ENCODE assay signal across 26 cellular contexts in the genomic region with DNA sequence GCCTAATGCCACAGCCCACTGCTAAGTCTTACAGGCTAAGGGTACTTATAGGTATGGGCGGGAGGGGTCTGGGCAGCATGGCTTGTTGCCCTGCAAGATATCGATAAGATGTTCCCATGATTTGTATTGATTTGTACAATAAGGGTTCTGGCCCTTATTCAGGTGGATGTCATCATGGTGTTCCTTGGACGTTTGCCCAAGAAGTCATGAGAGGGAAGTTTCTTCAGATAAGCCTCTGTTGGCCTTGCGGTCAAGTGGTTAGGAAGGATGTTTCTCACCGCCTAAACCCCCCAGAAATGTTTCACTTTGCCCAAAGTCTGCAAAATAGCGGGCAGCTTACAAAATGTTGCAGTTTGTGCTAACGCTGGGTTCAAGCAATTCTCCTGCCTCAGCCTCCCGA. TPM values are rescaled to one million over a fixed set of nuclear protein-coding genes. Genes with fewer than 3 reads are reported as not detected.
DNase-seq lines count a peak whose midpoint lies in the region; ATAC-seq, FAIRE-seq and TF ChIP-seq lines count a peak whose summit lies in the region.
"Had no signal": no experiment of that assay in that cellular context is flagged by ENCODE, and none has a peak within 500 bp of the region (broad histone marks: within the 10 kb centered on the region; RNA-seq: fewer than 3 reads in every experiment).

No MANE protein-coding gene starts in this region.

- H3K9ac ChIP-seq in K562 (ENCODE audit: insufficient read depth in 1 of 2, low read depth in 2 of 2, low read length in 2 of 2), result peak overlapping the region; percentile 43 to 83; a peak in 2 of 4 replicates
- H3K9ac ChIP-seq: parathyroid adenoma had no signal

- CTCF ChIA-PET in K562 (lab: Yijun Ruan, JAX; ENCODE audit: low intra/inter-chr PET ratio), result no interaction called here
- CTCF ChIA-PET in naive thymus-derived CD4-positive, alpha-beta T cell (lab: Charles Lee), result no interaction called here

- no peak overlapping the region for H3K4me3 Mint-ChIP-seq in naive thymus-derived CD4-positive, alpha-beta T cell
- H3K4me3 Mint-ChIP-seq: activated B cell treated with CpG ODN at 0.5 μM for 24 hours, IgD-negative memory B cell, memory B cell, T-helper 17 cell had no signal

- peaks cover 17 to 44% (median 26%) of the 10 kb centered on the region in 7 donors for H3K4me1 Mint-ChIP-seq in naive thymus-derived CD4-positive, alpha-beta T cell
- H3K4me1 Mint-ChIP-seq: activated B cell treated with CpG ODN at 0.5 μM for 24 hours had no signal

- TF ChIP-seq EP300 in K562 (IDR thresholded peaks at IDR 0.05; ENCODE audit: low read length), result peak; percentile 22; the same call in 1 of the 2 replicates

- H3K9me1 ChIP-seq in K562 (ENCODE audit: control insufficient read depth, insufficient read depth, low read length), result no peaks in the 10 kb centered on the region

- no peaks in the 10 kb centered on the region for H3K9me3 Mint-ChIP-seq in naive thymus-derived CD4-positive, alpha-beta T cell
- H3K9me3 Mint-ChIP-seq: activated B cell treated with CpG ODN at 0.5 μM for 24 hours; activated T-helper 2 cell treated with anti-CD3 and anti-CD28 coated beads, Interferon-gamma antibody, Interleukin-2, Interleukin-4, amounts not matched to agents 10 μg/mL and 5 μg/mL and 100 μg/mL, durations not matched to agents 14 hours and 24 hours and 36 hours; IgD-negative memory B cell; memory B cell had no signal

- peaks cover 6% of the 10 kb centered on the region; the same call in 1 of the 2 replicates for H4K20me1 ChIP-seq in K562 (replicated peaks; ENCODE audit: control insufficient read depth, insufficient read depth, low read length)

- H3K4me1 ChIP-seq in K562 (replicated peaks in 1 of 2; ENCODE audit: control insufficient read depth in 2 of 2, insufficient read depth in 2 of 2, low read length in 2 of 2) (peaks cover 19 to 28% of the 10 kb centered on the region in 2 experiments), pancreas (no peaks in the 10 kb centered on the region), uterus (no peaks in the 10 kb centered on the region)
- no peaks in the 10 kb centered on the region for H3K4me1 ChIP-seq in naive thymus-derived CD4-positive, alpha-beta T cell (ENCODE audit: control insufficient read depth in 2 of 2, insufficient read depth in 2 of 2, low read length in 2 of 2)
- H3K4me1 ChIP-seq: parathyroid adenoma had no signal

- H3K4me3 ChIP-seq in K562 (peak overlapping the region; percentile 5; the same call in 1 of the 2 replicates), pancreas (no peak overlapping the region), uterus (no peak overlapping the region)
- H3K4me3 ChIP-seq in naive thymus-derived CD4-positive, alpha-beta T cell (ENCODE audit: low read length), result no peak overlapping the region
- H3K4me3 ChIP-seq: coronary artery, upper lobe of left lung had no signal

- H3K36me3 ChIP-seq in K562 (ENCODE audit: control insufficient read depth, insufficient read depth, low read length) (peaks cover 16% of the 10 kb centered on the region; the same call in 2 of the 3 replicates), pancreas (peaks cover 0 to 4% (median 0%) of the 10 kb centered on the region in 3 donors), uterus (no peaks in the 10 kb centered on the region)
- peaks cover 0 to 32% (median 0%) of the 10 kb centered on the region in 3 experiments for H3K36me3 ChIP-seq in naive thymus-derived CD4-positive, alpha-beta T cell (ENCODE audit: control insufficient read depth in 2 of 3, insufficient read depth in 3 of 3, low read length in 3 of 3)

- no TSS peak for BruUV-seq in K562 (replicated peaks; lab: Mats Ljungman, UMichigan)

- H2AFZ ChIP-seq in K562 (ENCODE audit: low read depth, low read length), result peak overlapping the region; percentile 58
- H2AFZ ChIP-seq: parathyroid adenoma had no signal

- intact Hi-C loops in K562 (cut with micrococcal nuclease) (no loop called here), pancreas (cut with DNase I) (no loop called here), uterus (cut with DNase I; ENCODE audit: low total_unique reads) (no loop called here)
- intact Hi-C loops in naive thymus-derived CD4-positive, alpha-beta T cell (cut with micrococcal nuclease), result no loop called here

- in situ Hi-C loops in K562 (cut with MboI), result no loop called here

- H3K36me3 Mint-ChIP-seq in naive thymus-derived CD4-positive, alpha-beta T cell, result peaks cover 7 to 26% (median 15%) of the 10 kb centered on the region in 5 donors

- H3K27me3 ChIP-seq in K562 (ENCODE audit: control insufficient read depth in 2 of 2, insufficient read depth in 2 of 2, low read length in 2 of 2), result no peaks in the 10 kb centered on the region
- H3K27me3 ChIP-seq in naive thymus-derived CD4-positive, alpha-beta T cell (ENCODE audit: control insufficient read depth in 2 of 2, insufficient read depth in 2 of 2, low read length in 2 of 2), result no peaks in the 10 kb centered on the region
- no peaks in the 10 kb centered on the region for H3K27me3 ChIP-seq in pancreas
- no peaks in the 10 kb centered on the region for H3K27me3 ChIP-seq in uterus
- H3K27me3 ChIP-seq: upper lobe of left lung had no signal

- H3K27ac ChIP-seq in K562 (ENCODE audit: extremely low read depth, low read depth, low read length) (peak overlapping the region; percentile 72), pancreas (no peak overlapping the region), uterus (no peak overlapping the region)
- no peak overlapping the region for H3K27ac ChIP-seq in naive thymus-derived CD4-positive, alpha-beta T cell (ENCODE audit: low read depth, low read length)
- H3K27ac ChIP-seq: coronary artery, parathyroid adenoma had no signal

- H3K27ac Mint-ChIP-seq in naive thymus-derived CD4-positive, alpha-beta T cell, result no peak overlapping the region
- H3K27ac Mint-ChIP-seq: activated B cell treated with CpG ODN at 0.5 μM for 24 hours; activated T-helper 2 cell treated with anti-CD3 and anti-CD28 coated beads, Interferon-gamma antibody, Interleukin-2, Interleukin-4, amounts not matched to agents 10 μg/mL and 5 μg/mL and 100 μg/mL, durations not matched to agents 14 hours and 24 hours and 36 hours; IgD-negative memory B cell; memory B cell; T-helper 17 cell had no signal

- no peak for TF ChIP-seq RAD21 in K562 (CRISPR knock-in tag; conservative IDR thresholded peaks at IDR 0.05 in 1 of 2, IDR thresholded peaks at IDR 0.05 in 1 of 2)

- peak overlapping the region; percentile 63 for H3K4me2 ChIP-seq in K562 (ENCODE audit: insufficient read depth, low read length)

- POLR2A ChIA-PET in K562 (lab: Yijun Ruan, JAX), result interaction anchor here (0.9 to 2.0 kb wide), 6 partner anchors 10 to 52 kb away, joined by 3 to 9 read pairs (median 4); no protein-coding TSS in a partner anchor
- POLR2A ChIA-PET in naive thymus-derived CD4-positive, alpha-beta T cell (lab: Charles Lee), result no interaction called here

- TF ChIP-seq CTCF in K562 (IDR thresholded peaks at IDR 0.05 in 2 of 3, conservative IDR thresholded peaks at IDR 0.05 in 1 of 3; ENCODE audit: insufficient read depth in 2 of 3, low read depth in 1 of 3, low read length in 3 of 3) (no peak), pancreas (IDR thresholded peaks at IDR 0.05) (no peak), uterus (IDR thresholded peaks at IDR 0.05) (no peak)

- DNase-seq in GF-D8 (lab: John Stamatoyannopoulos, UW), result peak; percentile 74
- peak; percentile 7 for DNase-seq in NCI-H226
- peak in 3 of 4 experiments; percentile 12 to 78 (median 35) for DNase-seq in K562 (ENCODE audit: extremely low read depth in 1 of 4, low spot score in 3 of 4)
- DNase-seq in naive thymus-derived CD4-positive, alpha-beta T cell, result no peak
- DNase-seq in SK-N-DZ (ENCODE audit: low spot score), result no peak
- no peak for DNase-seq in pancreas
- DNase-seq in uterus, result no peak
- DNase-seq: activated B cell treated with CpG ODN at 0.5 μM for 24 hours; activated CD4-positive, alpha-beta T cell treated with anti-CD3 and anti-CD28 coated beads, Interleukin-2, amount 50 U/mL, for 4 hours; activated CD8-positive, alpha-beta memory T cell treated with anti-CD3 and anti-CD28 coated beads, Interleukin-2, amount 50 U/mL, for 4 hours; C1 segment of cervical spinal cord; GOT3; MM.1S; NCI-H187; NCI-H748 treated with DMSO at 0.1 percent for 48 hours; Right ventricle myocardium superior; stimulated activated CD4-positive, alpha-beta T cell treated with anti-CD3 and anti-CD28 coated beads, Interleukin-15, amount 100 ng/mL, for 24 hours; T-helper 17 cell had no signal

- WGBS in K562 (ENCODE audit: insufficient coverage, low coverage, missing lambda C conversion rate), result 14% methylated on average over 7 of the region's 8 CpGs
- 80 to 83% methylated on average over 8 of the region's 8 CpGs for WGBS in pancreas, 2 donors

- H3K9me3 ChIP-seq in K562 (replicated peaks; ENCODE audit: control insufficient read depth, insufficient read depth, low read depth, low read length) (no peaks in the 10 kb centered on the region), pancreas (no peaks in the 10 kb centered on the region), uterus (no peaks in the 10 kb centered on the region)
- H3K9me3 ChIP-seq in naive thymus-derived CD4-positive, alpha-beta T cell (ENCODE audit: control insufficient read depth in 2 of 3, low read length in 3 of 3), result no peaks in the 10 kb centered on the region
- H3K9me3 ChIP-seq: upper lobe of left lung had no signal

- H3K79me2 ChIP-seq in K562 (ENCODE audit: control insufficient read depth, insufficient read depth, low read length), result peaks cover 37% of the 10 kb centered on the region

- no peak for FAIRE-seq in K562 (lab: Jason Lieb, UNC)
- no peak for FAIRE-seq in pancreas (lab: Jason Lieb, UNC)

- ATAC-seq in K562, result peak; percentile 60
- peak; percentile 27 for ATAC-seq in naive thymus-derived CD4-positive, alpha-beta T cell
- no peak for ATAC-seq in pancreas
- ATAC-seq in HG03571 (IDR thresholded peaks at IDR 0.05; ENCODE audit: unreplicated experiment), result no peak
- ATAC-seq: right cardiac atrium, T-helper 17 cell had no signal

- no peak for TF ChIP-seq POLR2A in K562 (conservative IDR thresholded peaks at IDR 0.05)
- no peak for TF ChIP-seq POLR2A in uterus (IDR thresholded peaks at IDR 0.05)

- H3K27me3 Mint-ChIP-seq in naive thymus-derived CD4-positive, alpha-beta T cell, result no peaks in the 10 kb centered on the region
- H3K27me3 Mint-ChIP-seq: activated B cell treated with CpG ODN at 0.5 μM for 24 hours, IgD-negative memory B cell, memory B cell, T-helper 17 cell had no signal

RNA-seq across cellular contexts. Expression of a gene that starts 7.3 kb away (rescaled TPM):
- 34.3 and 63.7 TPM in 2 replicates for total RNA-seq in K562 (2011; cell fraction: chromatin; rRNA removed; ENCODE audit: low replicate concordance)
- 19.5 and 21.2 TPM in 2 replicates for total RNA-seq in K562 (2011; cell fraction: nucleolus; rRNA removed)
- 26.8 and 36.2 TPM in 2 replicates for total RNA-seq in K562 (2011; cell fraction: nucleoplasm; rRNA removed)
- 12.8 and 14.0 TPM in 2 replicates for total RNA-seq in K562 (2014; rRNA removed)
- total RNA-seq in K562 (2014; rRNA removed; fragmentation: Illumina TruSeq; extraction: Trizol), result 19.9 and 21.0 TPM in 2 replicates
- total RNA-seq in K562 (2015; rRNA removed; fragmentation: Illumina TruSeq; extraction: Trizol), result 24.7 and 26.3 TPM in 2 replicates
- total RNA-seq in K562 (2021), result 18.8 and 19.3 TPM in 2 replicates
- polyA plus RNA-seq in K562 (2011; rRNA removed), result 17.3 and 21.9 TPM in 2 replicates
- polyA plus RNA-seq in K562 (2011; cell fraction: cytosol; rRNA removed), result 11.4 and 12.4 TPM in 2 replicates
- polyA plus RNA-seq in K562 (2011; cell fraction: nucleus; rRNA removed), result 23.9 and 24.2 TPM in 2 replicates
- polyA plus RNA-seq in K562 (2012), result 15.9 and 26.8 TPM in 2 replicates
- 18.4 and 21.4 TPM in 2 replicates for polyA plus RNA-seq in K562 (2014; fragmentation: Illumina TruSeq; extraction: Trizol)
- 10 to 100 TPM in 1 of 2 experiments, 1 to 10 TPM in 1; 6.3 to 16.0 TPM for polyA plus RNA-seq in K562 (2014; fragmentation: Nextera tagmentation; extraction: Ambion mirVana)
- 13.6 and 15.2 TPM in 2 replicates for polyA plus RNA-seq in K562 (2014; rRNA removed)
- 38.4 and 47.6 TPM in 2 replicates for polyA minus RNA-seq in K562 (2011; rRNA and poly(A)+ RNA removed)
- polyA minus RNA-seq in K562 (2011; cell fraction: cytosol; rRNA and poly(A)+ RNA removed), result 11.2 and 16.6 TPM in 2 replicates
- polyA minus RNA-seq in K562 (2011; cell fraction: nucleus; rRNA and poly(A)+ RNA removed), result 20.2 and 27.4 TPM in 2 replicates
- 10 to 100 TPM; 33.4 to 71.1 (median 65.4) TPM for total RNA-seq in naive thymus-derived CD4-positive, alpha-beta T cell
- 10 to 100 TPM; 31.3 to 48.6 TPM for polyA plus RNA-seq in naive thymus-derived CD4-positive, alpha-beta T cell
- 23.6 and 25.5 TPM in 2 replicates for polyA plus RNA-seq in SK-N-DZ (2014; cell fraction: cytosol; rRNA removed)
- polyA plus RNA-seq in SK-N-DZ (2014; cell fraction: nucleus; rRNA removed), result 18.1 and 25.2 TPM in 2 replicates
- 10 to 100 TPM; 14.1 to 33.4 (median 16.9) TPM for total RNA-seq in pancreas
- polyA plus RNA-seq in pancreas, result 1 to 10 TPM; 7.9 to 9.1 TPM
- 10 to 100 TPM; 19.5 to 59.7 (median 43.1) TPM for total RNA-seq in uterus

Comparison
In these comparisons a context has a peak if more than half of its experiments do, and no peak if none do; other contexts are left out.
1. DNase-seq: peak in GF-D8 (single experiment), NCI-H226 (single experiment) and K562 (3 of 4); none in naive thymus-derived CD4-positive, alpha-beta T cell (0 of 9), SK-N-DZ (single experiment), pancreas (0 of 6) and uterus (0 of 2).
2. ATAC-seq: peak in K562 (single experiment) and naive thymus-derived CD4-positive, alpha-beta T cell (single experiment); none in pancreas (0 of 4) and HG03571 (single experiment).